1 cellular context compared by ENCODE assay signal in the genomic region with DNA sequence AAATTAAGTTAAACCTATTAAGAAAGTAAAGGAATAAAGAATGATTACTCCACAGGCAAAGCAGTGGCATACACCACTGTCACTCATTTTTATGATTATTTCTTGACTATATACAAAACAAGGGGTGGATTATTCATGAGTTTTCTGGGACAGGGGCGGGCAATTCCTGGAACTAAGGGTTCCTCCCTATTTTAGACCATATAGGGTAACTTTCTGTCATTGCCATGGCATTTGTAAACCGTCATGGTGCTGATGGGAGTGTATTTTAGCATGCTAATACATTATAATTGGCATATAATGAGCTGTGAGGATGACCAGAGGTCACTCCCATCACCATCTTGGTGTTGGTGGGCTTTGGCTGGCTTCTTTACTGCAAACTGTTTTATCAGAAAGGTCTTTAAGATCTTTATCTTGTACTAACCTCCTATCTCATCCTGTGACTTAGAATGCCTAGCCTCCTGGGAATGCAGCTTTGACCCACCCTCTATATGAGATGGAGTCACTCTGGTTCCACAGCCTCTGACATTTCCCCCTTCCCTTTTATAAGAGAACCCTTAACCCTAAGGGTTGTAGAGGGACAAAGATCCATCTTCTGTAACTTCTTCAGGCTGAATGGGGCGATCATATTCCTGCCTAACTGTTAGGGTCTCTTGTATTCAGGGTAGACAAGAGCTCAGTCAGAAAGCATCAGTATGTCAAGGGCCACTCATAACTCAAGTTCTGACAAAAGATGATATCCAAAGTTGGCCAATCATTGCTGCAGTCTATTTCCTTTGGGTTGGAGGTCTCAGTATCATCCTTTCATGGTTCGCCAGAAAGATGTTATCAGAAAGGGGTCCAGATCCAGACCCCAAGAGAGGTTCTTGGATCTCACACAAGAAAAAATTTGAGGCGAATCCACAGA.
A peak's percentile ranks its signal among the peaks of the same experiment; 100 is the strongest.
TF ChIP-seq lines count a peak whose summit lies in the region.

No MANE protein-coding gene starts in this region.

TF ChIP-seq in K562, 482 proteins besides CTCF, POLR2A, EP300 and RAD21 (continued from another document and continues in another):
- 0 out of 2 replicates have a peak, but pooled peaks have one; percentile 22 for TF ChIP-seq LEF1 (IDR thresholded peaks at IDR 0.05)
- TF ChIP-seq ZNF445 (CRISPR knock-in tag; IDR thresholded peaks at IDR 0.05; ENCODE audit: low read depth), result peak; percentile 79; the same call in 1 of the 2 replicates
- TF ChIP-seq NCOA2 (IDR thresholded peaks at IDR 0.05; ENCODE audit: partially characterized antibody in 2 of 2), result no peak
- TF ChIP-seq, protein P1, sequence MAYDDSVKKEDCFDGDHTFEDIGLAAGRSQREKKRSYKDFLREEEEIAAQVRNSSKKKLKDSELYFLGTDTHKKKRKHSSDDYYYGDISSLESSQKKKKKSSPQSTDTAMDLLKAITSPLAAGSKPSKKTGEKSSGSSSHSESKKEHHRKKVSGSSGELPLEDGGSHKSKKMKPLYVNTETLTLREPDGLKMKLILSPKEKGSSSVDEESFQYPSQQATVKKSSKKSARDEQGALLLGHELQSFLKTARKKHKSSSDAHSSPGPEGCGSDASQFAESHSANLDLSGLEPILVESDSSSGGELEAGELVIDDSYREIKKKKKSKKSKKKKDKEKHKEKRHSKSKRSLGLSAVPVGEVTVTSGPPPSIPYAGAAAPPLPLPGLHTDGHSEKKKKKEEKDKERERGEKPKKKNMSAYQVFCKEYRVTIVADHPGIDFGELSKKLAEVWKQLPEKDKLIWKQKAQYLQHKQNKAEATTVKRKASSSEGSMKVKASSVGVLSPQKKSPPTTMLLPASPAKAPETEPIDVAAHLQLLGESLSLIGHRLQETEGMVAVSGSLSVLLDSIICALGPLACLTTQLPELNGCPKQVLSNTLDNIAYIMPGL (CRISPR knock-in tag; IDR thresholded peaks at IDR 0.05), result no peak
- TF ChIP-seq, protein P2, sequence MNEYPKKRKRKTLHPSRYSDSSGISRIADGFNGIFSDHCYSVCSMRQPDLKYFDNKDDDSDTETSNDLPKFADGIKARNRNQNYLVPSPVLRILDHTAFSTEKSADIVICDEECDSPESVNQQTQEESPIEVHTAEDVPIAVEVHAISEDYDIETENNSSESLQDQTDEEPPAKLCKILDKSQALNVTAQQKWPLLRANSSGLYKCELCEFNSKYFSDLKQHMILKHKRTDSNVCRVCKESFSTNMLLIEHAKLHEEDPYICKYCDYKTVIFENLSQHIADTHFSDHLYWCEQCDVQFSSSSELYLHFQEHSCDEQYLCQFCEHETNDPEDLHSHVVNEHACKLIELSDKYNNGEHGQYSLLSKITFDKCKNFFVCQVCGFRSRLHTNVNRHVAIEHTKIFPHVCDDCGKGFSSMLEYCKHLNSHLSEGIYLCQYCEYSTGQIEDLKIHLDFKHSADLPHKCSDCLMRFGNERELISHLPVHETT (CRISPR knock-in tag; conservative IDR thresholded peaks at IDR 0.05 in 1 of 2, IDR thresholded peaks at IDR 0.05 in 1 of 2), result peak in 1 of 2 experiments; percentile 98; a peak in 2 of 4 replicates
- TF ChIP-seq NUFIP1 (IDR thresholded peaks at IDR 0.05; ENCODE audit: partially characterized antibody), result peak; percentile 38
- TF ChIP-seq STAT5B (CRISPR knock-in tag; IDR thresholded peaks at IDR 0.05), result peak; percentile 75; the same call in 1 of the 2 replicates
- peak; percentile 89 for TF ChIP-seq GTF2E2 (tag; IDR thresholded peaks at IDR 0.05)
- TF ChIP-seq RNF219 (CRISPR knock-in tag; IDR thresholded peaks at IDR 0.05), result peak; percentile 95
- TF ChIP-seq HSF4 (CRISPR knock-in tag; IDR thresholded peaks at IDR 0.05; ENCODE audit: borderline replicate concordance), result peak; percentile 95
- no peak for TF ChIP-seq AFF1 (IDR thresholded peaks at IDR 0.05; ENCODE audit: low read depth in 1 of 2, partially characterized antibody in 2 of 2)
- TF ChIP-seq, protein P3, sequence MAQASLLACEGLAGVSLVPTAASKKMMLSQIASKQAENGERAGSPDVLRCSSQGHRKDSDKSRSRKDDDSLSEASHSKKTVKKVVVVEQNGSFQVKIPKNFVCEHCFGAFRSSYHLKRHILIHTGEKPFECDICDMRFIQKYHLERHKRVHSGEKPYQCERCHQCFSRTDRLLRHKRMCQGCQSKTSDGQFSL (CRISPR knock-in tag; IDR thresholded peaks at IDR 0.05), result no peak
- TF ChIP-seq, protein P3 (tag; IDR thresholded peaks at IDR 0.05), result peak in 1 of 2 experiments; percentile 93; a peak in 2 of 4 replicates
- peak; percentile 90 for TF ChIP-seq ZNF239 (CRISPR knock-in tag; IDR thresholded peaks at IDR 0.05)
- TF ChIP-seq TCF7 (IDR thresholded peaks at IDR 0.05; ENCODE audit: borderline replicate concordance), result no peak
- TF ChIP-seq ZNF165 (CRISPR knock-in tag; IDR thresholded peaks at IDR 0.05; ENCODE audit: borderline replicate concordance), result peak; percentile 97
- TF ChIP-seq ZNF830 (CRISPR knock-in tag; IDR thresholded peaks at IDR 0.05), result 0 out of 2 replicates have a peak, but pooled peaks have one; percentile 84
- TF ChIP-seq PTTG1 (tag; IDR thresholded peaks at IDR 0.05; ENCODE audit: low read depth), result peak; percentile 95
- peak; percentile 86; the same call in 1 of the 2 replicates for TF ChIP-seq ZFPM2 (CRISPR knock-in tag; IDR thresholded peaks at IDR 0.05)
- peak; percentile 97 for TF ChIP-seq ZNF583 (CRISPR knock-in tag; IDR thresholded peaks at IDR 0.05)
- TF ChIP-seq MBD2 (IDR thresholded peaks at IDR 0.05; ENCODE audit: borderline replicate concordance, low read depth), result no peak
- no peak for TF ChIP-seq ZNF143 (CRISPR knock-in tag; IDR thresholded peaks at IDR 0.05)
- TF ChIP-seq, protein P4, sequence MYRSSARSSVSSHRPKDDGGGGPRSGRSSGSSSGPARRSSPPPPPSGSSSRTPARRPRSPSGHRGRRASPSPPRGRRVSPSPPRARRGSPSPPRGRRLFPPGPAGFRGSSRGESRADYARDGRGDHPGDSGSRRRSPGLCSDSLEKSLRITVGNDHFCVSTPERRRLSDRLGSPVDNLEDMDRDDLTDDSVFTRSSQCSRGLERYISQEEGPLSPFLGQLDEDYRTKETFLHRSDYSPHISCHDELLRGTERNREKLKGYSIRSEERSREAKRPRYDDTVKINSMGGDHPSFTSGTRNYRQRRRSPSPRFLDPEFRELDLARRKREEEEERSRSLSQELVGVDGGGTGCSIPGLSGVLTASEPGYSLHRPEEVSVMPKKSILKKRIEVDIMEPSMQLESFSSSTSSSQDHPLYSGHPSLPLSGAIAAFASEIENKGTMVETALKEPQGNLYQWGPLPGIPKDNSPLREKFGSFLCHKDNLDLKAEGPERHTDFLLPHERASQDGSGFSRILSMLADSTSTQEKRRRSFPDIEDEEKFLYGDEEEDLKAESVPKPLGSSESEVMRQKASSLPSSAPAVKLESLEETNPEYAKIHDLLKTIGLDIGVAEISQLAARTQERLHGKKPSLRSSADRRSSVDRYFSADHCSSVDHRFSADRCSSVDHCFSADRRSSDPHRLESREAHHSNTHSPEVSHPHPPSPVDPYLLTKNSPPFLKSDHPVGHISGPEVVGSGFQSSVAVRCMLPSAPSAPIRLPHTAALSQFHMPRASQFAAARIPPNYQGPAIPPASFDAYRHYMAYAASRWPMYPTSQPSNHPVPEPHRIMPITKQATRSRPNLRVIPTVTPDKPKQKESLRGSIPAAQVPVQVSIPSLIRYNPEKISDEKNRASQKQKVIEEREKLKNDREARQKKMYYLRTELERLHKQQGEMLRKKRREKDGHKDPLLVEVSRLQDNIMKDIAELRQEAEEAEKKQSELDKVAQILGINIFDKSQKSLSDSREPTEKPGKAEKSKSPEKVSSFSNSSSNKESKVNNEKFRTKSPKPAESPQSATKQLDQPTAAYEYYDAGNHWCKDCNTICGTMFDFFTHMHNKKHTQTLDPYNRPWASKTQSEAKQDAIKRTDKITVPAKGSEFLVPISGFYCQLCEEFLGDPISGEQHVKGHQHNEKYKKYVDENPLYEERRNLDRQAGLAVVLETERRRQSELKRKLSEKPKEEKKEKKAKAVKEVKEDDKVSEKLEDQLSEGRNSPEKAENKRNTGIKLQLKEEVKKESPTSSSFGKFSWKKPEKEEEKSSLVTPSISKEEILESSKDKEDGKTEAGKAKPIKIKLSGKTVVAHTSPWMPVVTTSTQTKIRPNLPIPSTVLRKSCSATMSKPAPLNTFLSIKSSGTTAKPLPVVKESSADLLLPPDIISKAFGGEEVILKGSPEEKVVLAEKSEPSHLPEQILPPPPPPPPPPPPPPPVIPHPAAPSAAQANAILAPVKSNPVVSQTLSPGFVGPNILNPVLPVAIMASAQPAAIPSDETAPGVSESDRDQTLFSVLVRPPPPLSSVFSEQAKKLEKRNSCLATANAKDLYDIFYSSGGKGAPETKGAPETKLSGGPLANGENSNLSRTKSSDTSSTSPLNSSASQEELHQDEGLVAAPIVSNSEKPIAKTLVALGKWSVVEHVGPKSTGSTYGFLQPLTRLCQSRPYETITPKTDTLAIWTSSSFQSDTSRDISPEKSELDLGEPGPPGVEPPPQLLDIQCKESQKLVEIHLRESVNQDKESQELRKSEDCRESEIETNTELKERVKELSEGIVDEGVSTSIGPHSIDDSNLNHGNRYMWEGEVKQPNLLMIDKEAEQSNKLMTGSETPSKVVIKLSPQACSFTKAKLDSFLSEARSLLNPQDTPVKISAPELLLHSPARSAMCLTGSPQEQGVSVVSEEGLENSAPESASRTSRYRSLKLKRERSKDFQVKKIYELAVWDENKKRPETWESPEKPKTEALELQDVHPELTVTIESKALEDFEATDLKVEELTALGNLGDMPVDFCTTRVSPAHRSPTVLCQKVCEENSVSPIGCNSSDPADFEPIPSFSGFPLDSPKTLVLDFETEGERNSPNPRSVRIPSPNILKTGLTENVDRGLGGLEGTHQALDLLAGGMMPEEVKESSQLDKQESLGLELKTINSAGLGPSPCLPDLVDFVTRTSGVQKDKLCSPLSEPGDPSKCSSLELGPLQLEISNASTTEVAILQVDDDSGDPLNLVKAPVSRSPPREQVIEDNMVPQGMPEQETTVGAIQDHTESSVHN (IDR thresholded peaks at IDR 0.05; ENCODE audit: borderline replicate concordance in 1 of 2, low read depth in 1 of 2), result no peak
- peak; percentile 69; the same call in 1 of the 2 replicates for TF ChIP-seq DPF2 (IDR thresholded peaks at IDR 0.05)
- peak; percentile 91 for TF ChIP-seq CXXC5 (CRISPR knock-in tag; IDR thresholded peaks at IDR 0.05)
- peak; percentile 41; the same call in 1 of the 2 replicates for TF ChIP-seq ZNF75A (CRISPR knock-in tag; IDR thresholded peaks at IDR 0.05)
- no peak for TF ChIP-seq ZNF316 (IDR thresholded peaks at IDR 0.05)
- TF ChIP-seq DMBX1 (CRISPR knock-in tag; IDR thresholded peaks at IDR 0.05; ENCODE audit: borderline replicate concordance), result peak; percentile 99
- TF ChIP-seq SMARCA5 (IDR thresholded peaks at IDR 0.05), result no peak
- TF ChIP-seq DNMT1 (IDR thresholded peaks at IDR 0.05), result no peak
- peak; percentile 92 for TF ChIP-seq FOSL1 (tag; conservative IDR thresholded peaks at IDR 0.05)
- no peak for TF ChIP-seq RBM34 (IDR thresholded peaks at IDR 0.05; ENCODE audit: borderline replicate concordance, insufficient read depth, low read length)
- TF ChIP-seq EHMT2 (IDR thresholded peaks at IDR 0.05), result 0 out of 2 replicates have a peak, but pooled peaks have one; percentile 31
- TF ChIP-seq JUNB (CRISPR knock-in tag; conservative IDR thresholded peaks at IDR 0.05), result no peak
- peak; percentile 94 for TF ChIP-seq CREB5 (CRISPR knock-in tag; IDR thresholded peaks at IDR 0.05)
- peak; percentile 82; the same call in 1 of the 2 replicates for TF ChIP-seq PHTF2 (CRISPR knock-in tag; IDR thresholded peaks at IDR 0.05)
